In genomic region chr1:99264201-99265021, GRCh38 we compare ENCODE assay signal across 8 cellular contexts. TPM values are rescaled to one million over a fixed set of nuclear protein-coding genes. Genes with fewer than 3 reads are reported as not detected.
DNase-seq lines count a peak whose midpoint lies in the region; ATAC-seq and TF ChIP-seq lines count a peak whose summit lies in the region.

A gene with protein sequence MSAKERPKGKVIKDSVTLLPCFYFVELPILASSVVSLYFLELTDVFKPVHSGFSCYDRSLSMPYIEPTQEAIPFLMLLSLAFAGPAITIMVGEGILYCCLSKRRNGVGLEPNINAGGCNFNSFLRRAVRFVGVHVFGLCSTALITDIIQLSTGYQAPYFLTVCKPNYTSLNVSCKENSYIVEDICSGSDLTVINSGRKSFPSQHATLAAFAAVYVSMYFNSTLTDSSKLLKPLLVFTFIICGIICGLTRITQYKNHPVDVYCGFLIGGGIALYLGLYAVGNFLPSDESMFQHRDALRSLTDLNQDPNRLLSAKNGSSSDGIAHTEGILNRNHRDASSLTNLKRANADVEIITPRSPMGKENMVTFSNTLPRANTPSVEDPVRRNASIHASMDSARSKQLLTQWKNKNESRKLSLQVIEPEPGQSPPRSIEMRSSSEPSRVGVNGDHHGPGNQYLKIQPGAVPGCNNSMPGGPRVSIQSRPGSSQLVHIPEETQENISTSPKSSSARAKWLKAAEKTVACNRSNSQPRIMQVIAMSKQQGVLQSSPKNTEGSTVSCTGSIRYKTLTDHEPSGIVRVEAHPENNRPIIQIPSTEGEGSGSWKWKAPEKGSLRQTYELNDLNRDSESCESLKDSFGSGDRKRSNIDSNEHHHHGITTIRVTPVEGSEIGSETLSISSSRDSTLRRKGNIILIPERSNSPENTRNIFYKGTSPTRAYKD (plus strand): TSS chr1:99264492. CDS start chr1:99264594, 102 bp downstream.

- H3K36me3 ChIP-seq in esophagus squamous epithelium, result no peaks in the 10 kb centered on the region

- H3K4me1 ChIP-seq in esophagus squamous epithelium, result peaks cover 0 to 10% (median 5%) of the 10 kb centered on the region in 3 donors

- peak within 1 kb of the TSS; percentile 6 for H3K4me3 Mint-ChIP-seq in activated T-cell treated with anti-CD3 and anti-CD28 coated beads, Interleukin-2, amount 50 U/mL, for 4 hours

- no peaks in the 10 kb centered on the region for H3K9me3 ChIP-seq in esophagus squamous epithelium

- no peaks in the 10 kb centered on the region for H3K4me1 Mint-ChIP-seq in activated T-cell treated with anti-CD3 and anti-CD28 coated beads, Interleukin-2, amount 50 U/mL, for 4 hours (ENCODE audit: low read depth)

- intact Hi-C loops in esophagus squamous epithelium (cut with DNase I), result no loop called here

- H3K9me3 Mint-ChIP-seq in activated T-cell treated with anti-CD3 and anti-CD28 coated beads, Interleukin-2, amount 50 U/mL, for 4 hours, result no peaks in the 10 kb centered on the region

- peak within 1 kb of the TSS; percentile 22 to 58 (median 42) for H3K4me3 ChIP-seq in esophagus squamous epithelium

- TF ChIP-seq CTCF in esophagus squamous epithelium (IDR thresholded peaks at IDR 0.05), result no peak

- no peaks in the 10 kb centered on the region for H3K36me3 Mint-ChIP-seq in activated T-cell treated with anti-CD3 and anti-CD28 coated beads, Interleukin-2, amount 50 U/mL, for 4 hours (ENCODE audit: insufficient read depth)

- no peak for TF ChIP-seq POLR2A in esophagus squamous epithelium (IDR thresholded peaks at IDR 0.05)

- no peak for DNase-seq in activated T-cell treated with anti-CD3 and anti-CD28 coated beads, Interleukin-2, amount 50 U/mL, for 4 hours
- DNase-seq in activated T-cell treated with anti-CD3 and anti-CD28 coated beads, Interleukin-2, amount 50 U/mL, for 1 hour, result no peak
- DNase-seq in SK-N-DZ (ENCODE audit: low spot score) (peak; percentile 57), esophagus squamous epithelium (lab: John Stamatoyannopoulos, UW) (no peak), middle frontal gyrus (ENCODE audit: extremely low spot score, low spot score) (peak; percentile 42), ureter (ENCODE audit: low spot score) (peak; percentile 55)

- peaks cover 0 to 28% (median 0%) of the 10 kb centered on the region in 4 donors for H3K27me3 ChIP-seq in esophagus squamous epithelium

- peaks cover 37% of the 10 kb centered on the region for H3K27me3 Mint-ChIP-seq in activated T-cell treated with anti-CD3 and anti-CD28 coated beads, Interleukin-2, amount 50 U/mL, for 4 hours (ENCODE audit: low read depth)

- peak; percentile 32 to 51 for ATAC-seq in activated T-cell treated with anti-CD3 and anti-CD28 coated beads, Interleukin-2, amount 50 U/mL, for 4 hours
- ATAC-seq in GM18867 (IDR thresholded peaks at IDR 0.05; ENCODE audit: unreplicated experiment), result no peak
- no peak for ATAC-seq in HG03045 (IDR thresholded peaks at IDR 0.05; ENCODE audit: unreplicated experiment)

- 1 to 5% methylated on average over 21 to 22 of the region's 51 CpGs for whole genome bisulfite sequencing in esophagus squamous epithelium, 2 donors

- peak within 1 kb of the TSS in 3 of 4 donors; percentile 1 to 27 (median 15) for H3K27ac ChIP-seq in esophagus squamous epithelium

RNA-seq across cellular contexts. Expression of the gene that starts here (rescaled TPM):
- total RNA-seq in activated T-cell treated with anti-CD3 and anti-CD28 coated beads, Interleukin-2, amount 50 U/mL, for 4 hours, result not detected
- 15.0 and 15.8 TPM in 2 replicates for polyA plus RNA-seq in SK-N-DZ (2014; cell fraction: cytosol; rRNA removed)
- polyA plus RNA-seq in SK-N-DZ (2014; cell fraction: nucleus; rRNA removed), result 26.2 and 27.6 TPM in 2 replicates
- total RNA-seq in esophagus squamous epithelium, result 1 to 10 TPM in 1 of 4 donors, under 1 TPM in 3; 0.15 to 1.1 (median 0.70) TPM
- 5.1 TPM for total RNA-seq in ureter

Comparison
In these comparisons a context has a peak if more than half of its experiments do, and no peak if none do; other contexts are left out.
1. Peak in ATAC-seq in activated T-cell treated with anti-CD3 and anti-CD28 coated beads, Interleukin-2, amount 50 U/mL, for 4 hours; RNA of the gene not detected or under 1 TPM.
2. DNase-seq: peak in SK-N-DZ (single experiment), middle frontal gyrus (single experiment) and ureter (single experiment); none in activated T-cell treated with anti-CD3 and anti-CD28 coated beads, Interleukin-2, amount 50 U/mL, for 4 hours (single experiment), activated T-cell treated with anti-CD3 and anti-CD28 coated beads, Interleukin-2, amount 50 U/mL, for 1 hour (single experiment) and esophagus squamous epithelium (single experiment).